18 cellular contexts compared by ENCODE assay signal in the genomic region with DNA sequence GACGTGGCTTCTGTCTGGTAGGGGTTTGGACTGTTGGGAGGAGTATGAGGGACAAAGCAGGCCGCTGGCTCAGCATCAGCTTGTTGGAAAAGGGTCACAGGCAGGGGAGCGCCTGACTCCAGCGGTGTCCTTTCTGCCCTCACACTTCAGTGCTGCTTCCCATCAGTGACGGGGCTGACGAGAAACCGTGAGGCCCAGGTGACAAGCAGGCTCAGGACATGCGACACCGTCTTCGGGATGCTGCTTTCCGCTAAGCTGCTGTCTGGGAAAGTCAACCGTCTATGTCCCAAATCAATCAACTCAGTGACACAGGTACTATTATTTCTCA.
"Had no signal": no experiment of that assay in that cellular context is flagged by ENCODE, and none has a peak within 500 bp of the region (broad histone marks: within the 10 kb centered on the region; RNA-seq: fewer than 3 reads in every experiment).

No MANE protein-coding gene starts in this region.

- H3K9me3 ChIP-seq: neutrophil had no signal

- H3K4me1 Mint-ChIP-seq: activated CD8-positive, alpha-beta memory T cell treated with anti-CD3 and anti-CD28 coated beads, Interleukin-2, amount 10 ng/mL, durations not matched to agents 7 days and 5 days had no signal

- H3K27me3 ChIP-seq: neutrophil had no signal

- H3K27ac Mint-ChIP-seq: activated CD8-positive, alpha-beta memory T cell treated with anti-CD3 and anti-CD28 coated beads, Interleukin-2, amount 10 ng/mL, durations not matched to agents 7 days and 5 days; dendritic cell treated with granulocyte-macrophage colony-stimulating factor and Interleukin-4, amounts not matched to agents 40 ng/mL and 50 ng/mL, for 4 days; progenitor cell of endocrine pancreas had no signal

- H3K27ac ChIP-seq: neutrophil, skin epidermis had no signal

- H3K27me3 Mint-ChIP-seq: activated CD8-positive, alpha-beta memory T cell treated with anti-CD3 and anti-CD28 coated beads, Interleukin-2, amount 10 ng/mL, durations not matched to agents 7 days and 5 days; dendritic cell treated with granulocyte-macrophage colony-stimulating factor and Interleukin-4, amounts not matched to agents 40 ng/mL and 50 ng/mL, for 4 days; progenitor cell of endocrine pancreas had no signal

- H3K4me3 Mint-ChIP-seq: activated CD8-positive, alpha-beta memory T cell treated with anti-CD3 and anti-CD28 coated beads, Interleukin-2, amount 10 ng/mL, durations not matched to agents 7 days and 5 days; activated T-cell treated with anti-CD3 and anti-CD28 coated beads, Interleukin-2, amount 50 U/mL, for 4 hours; dendritic cell treated with granulocyte-macrophage colony-stimulating factor and Interleukin-4, amounts not matched to agents 40 ng/mL and 50 ng/mL, for 4 days had no signal

- H3K4me3 ChIP-seq: skin epidermis had no signal

- H3K9me3 Mint-ChIP-seq: activated naive CD4-positive, alpha-beta T cell treated with anti-CD3 and anti-CD28 coated beads, Interleukin-2, amount 50 U/mL, for 72 hours; activated T-cell treated with anti-CD3 and anti-CD28 coated beads, Interleukin-2, amount 50 U/mL, for 4 hours; dendritic cell treated with granulocyte-macrophage colony-stimulating factor and Interleukin-4, amounts not matched to agents 40 ng/mL and 50 ng/mL, for 4 days had no signal

- ATAC-seq: activated CD8-positive, alpha-beta memory T cell treated with anti-CD3 and anti-CD28 coated beads, Interleukin-2, amount 10 ng/mL, durations not matched to agents 7 days and 5 days; activated naive CD4-positive, alpha-beta T cell treated with anti-CD3 and anti-CD28 coated beads, Interleukin-2, amount 50 U/mL, for 72 hours; activated T-cell treated with anti-CD3 and anti-CD28 coated beads, Interleukin-2, amount 50 U/mL, for 4 hours; right cardiac atrium had no signal

- DNase-seq: activated CD4-positive, alpha-beta T cell treated with anti-CD3 and anti-CD28 coated beads, Interleukin-2, amount 50 U/mL, for 4 hours; activated CD4-positive, CD25-positive, alpha-beta regulatory T cell treated with anti-CD3 and anti-CD28 coated beads, Interleukin-2, amount 50 U/mL, for 72 hours; activated effector memory CD4-positive, alpha-beta T cell treated with anti-CD3 and anti-CD28 coated beads, Interleukin-2, amount 50 U/mL, for 16 hours; activated T-cell treated with anti-CD3 and anti-CD28 coated beads, Interleukin-2, amount 50 U/mL, for 4 hours; central memory CD4-positive, alpha-beta T cell; effector memory CD4-positive, alpha-beta T cell; foreskin fibroblast; right cardiac atrium; stimulated activated CD4-positive, alpha-beta T cell treated with anti-CD3 and anti-CD28 coated beads, Interleukin-15, amount 100 ng/mL, for 24 hours; stimulated activated CD4-positive, alpha-beta T cell treated with anti-CD3 and anti-CD28 coated beads, Interleukin-4, amount 100 ng/mL, for 1 hour; stimulated activated naive CD4-positive, alpha-beta T cell treated with Interleukin-2 at 50 U/mL for 16 hours; trophoblast cell had no signal
